Comparison of ENCODE assay signal across 1 cellular context in the genomic region with DNA sequence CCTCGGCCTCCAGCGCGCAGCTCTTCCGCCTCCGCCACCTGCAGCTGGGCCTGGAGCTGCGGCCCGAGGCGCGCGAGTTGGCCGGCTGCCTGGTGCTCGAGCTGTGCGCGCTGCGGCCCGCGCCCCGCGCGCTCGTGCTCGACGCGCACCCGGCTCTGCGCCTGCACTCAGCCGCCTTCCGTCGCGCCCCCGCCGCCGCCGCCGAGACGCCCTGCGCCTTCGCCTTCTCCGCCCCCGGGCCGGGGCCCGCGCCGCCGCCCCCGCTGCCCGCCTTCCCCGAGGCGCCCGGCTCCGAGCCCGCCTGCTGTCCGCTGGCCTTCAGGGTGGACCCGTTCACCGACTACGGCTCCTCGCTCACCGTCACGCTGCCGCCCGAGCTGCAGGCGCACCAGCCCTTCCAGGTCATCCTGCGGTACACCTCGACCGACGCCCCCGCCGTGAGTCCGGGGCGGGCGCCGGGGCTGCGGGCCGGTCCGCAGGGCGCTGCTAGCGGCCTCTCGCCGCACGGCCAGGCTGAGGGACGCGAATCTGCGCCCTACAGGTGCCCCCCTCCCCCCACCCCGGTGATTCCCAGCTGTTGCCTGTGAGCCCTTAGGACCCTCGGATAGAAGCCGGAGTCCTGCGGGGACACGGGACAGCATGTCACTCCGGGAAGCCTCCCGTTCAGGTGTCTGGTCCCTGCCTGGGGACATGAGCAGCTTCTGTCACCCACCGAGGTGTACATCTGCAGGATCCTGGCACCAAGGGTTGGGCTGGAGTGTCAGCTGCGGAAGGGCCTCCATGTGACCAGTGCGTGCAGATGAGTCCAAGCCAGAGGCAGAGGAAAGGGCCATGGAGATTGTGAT.
TF ChIP-seq lines count a peak whose summit lies in the region.

No MANE protein-coding gene starts in this region.

TF ChIP-seq in liver, 16 proteins besides CTCF, POLR2A, EP300 and RAD21 (continued from another document):
- TF ChIP-seq ZBTB33 (IDR thresholded peaks at IDR 0.05) (no peak), ATF3 (IDR thresholded peaks at IDR 0.05) (no peak), EGR1 (IDR thresholded peaks at IDR 0.05; ENCODE audit: low read depth in 2 of 2) (no peak)
TF ChIP-seq in liver: peak in this region for 0.
